ENCODE assay signal across 8 cellular contexts in genomic region chr3:156681003-156681402, GRCh38. TPM values are rescaled to one million over a fixed set of nuclear protein-coding genes. Genes with fewer than 3 reads are reported as not detected.
A peak's percentile ranks its signal among the peaks of the same experiment; 100 is the strongest.
DNase-seq lines count a peak whose midpoint lies in the region; ATAC-seq, FAIRE-seq and TF ChIP-seq lines count a peak whose summit lies in the region.

No MANE protein-coding gene starts in this region.

- H3K9me3 ChIP-seq in iPS-20b (ENCODE audit: insufficient read depth, low read depth, low read length) = no peaks in the 10 kb centered on the region

- peaks cover 16% of the 10 kb centered on the region for H3K4me1 ChIP-seq in iPS-20b (ENCODE audit: insufficient read depth, low read length)

- CTCF ChIA-PET in activated CD8-positive, alpha-beta T cell treated with anti-CD3 and anti-CD28 coated beads, Interleukin-2, amount 10 ng/mL, durations not matched to agents 7 days and 5 days (lab: Charles Lee) = interaction anchor here (2.2 to 10.5 kb wide), 2 partner anchors 9 to 452 kb away, joined by 6 to 140 read pairs; no protein-coding TSS in a partner anchor

- peak overlapping the region; percentile 16 for H3K4me3 Mint-ChIP-seq in activated CD8-positive, alpha-beta T cell treated with anti-CD3 and anti-CD28 coated beads, Interleukin-2, amount 10 ng/mL, durations not matched to agents 7 days and 5 days
- H3K4me3 Mint-ChIP-seq in type B pancreatic cell = peak overlapping the region; percentile 77

- no peak overlapping the region for H3K27ac ChIP-seq in iPS-20b (ENCODE audit: low read length)
- H3K27ac ChIP-seq in substantia nigra (ENCODE audit: low read depth, low read length, poor library complexity, severe bottlenecking) = no peak overlapping the region

- H3K4me1 Mint-ChIP-seq in activated CD8-positive, alpha-beta T cell treated with anti-CD3 and anti-CD28 coated beads, Interleukin-2, amount 10 ng/mL, durations not matched to agents 7 days and 5 days (ENCODE audit: low read depth) = peaks cover 83% of the 10 kb centered on the region
- peaks cover 53% of the 10 kb centered on the region for H3K4me1 Mint-ChIP-seq in type B pancreatic cell (ENCODE audit: unreplicated experiment)

- DNase-seq in AG09319 (ENCODE audit: extremely low read depth, low read depth) (peak; percentile 73), GM18507 (ENCODE audit: extremely low spot score, insufficient read length, low read depth) (no peak), NCI-H1930 (lab: John Stamatoyannopoulos, UW) (peak; percentile 31 to 39), type B pancreatic cell (ENCODE audit: extremely low spot score, unreplicated experiment) (no peak), substantia nigra (lab: John Stamatoyannopoulos, UW) (no peak)
- no peak for DNase-seq in activated CD8-positive, alpha-beta T cell treated with anti-CD3 and anti-CD28 coated beads, Interleukin-2, amount 10 ng/mL, durations not matched to agents 7 days and 5 days

- H3K27me3 ChIP-seq in iPS-20b (ENCODE audit: insufficient read depth, low read length) = peaks cover 4% of the 10 kb centered on the region; the same call in 1 of the 2 replicates

- H3K27ac Mint-ChIP-seq in activated CD8-positive, alpha-beta T cell treated with anti-CD3 and anti-CD28 coated beads, Interleukin-2, amount 10 ng/mL, durations not matched to agents 7 days and 5 days = no peak overlapping the region
- peak overlapping the region; percentile 83 for H3K27ac Mint-ChIP-seq in type B pancreatic cell

- H3K4me3 ChIP-seq in iPS-20b (ENCODE audit: low read length) = no peak overlapping the region

- FAIRE-seq in GM18507 (lab: Jason Lieb, UNC) = peak; percentile 64

- peaks cover 34% of the 10 kb centered on the region for H3K36me3 ChIP-seq in iPS-20b (ENCODE audit: insufficient read depth, low read depth, low read length)

- H3K36me3 Mint-ChIP-seq in activated CD8-positive, alpha-beta T cell treated with anti-CD3 and anti-CD28 coated beads, Interleukin-2, amount 10 ng/mL, durations not matched to agents 7 days and 5 days (ENCODE audit: low read depth) = peaks cover 74% of the 10 kb centered on the region
- peaks cover 32% of the 10 kb centered on the region for H3K36me3 Mint-ChIP-seq in type B pancreatic cell

- H3K9me3 Mint-ChIP-seq in activated CD8-positive, alpha-beta T cell treated with anti-CD3 and anti-CD28 coated beads, Interleukin-2, amount 10 ng/mL, durations not matched to agents 7 days and 5 days (ENCODE audit: insufficient read depth) = no peaks in the 10 kb centered on the region
- H3K9me3 Mint-ChIP-seq in type B pancreatic cell = no peaks in the 10 kb centered on the region

- POLR2A ChIA-PET in activated CD8-positive, alpha-beta T cell treated with anti-CD3 and anti-CD28 coated beads, Interleukin-2, amount 10 ng/mL, durations not matched to agents 7 days and 5 days (lab: Charles Lee) = interaction anchor here (0.6 kb wide), 1 partner anchor 78 kb away, joined by 4 read pairs; no protein-coding TSS in a partner anchor

- ATAC-seq in HG02884 (IDR thresholded peaks at IDR 0.05; ENCODE audit: unreplicated experiment) = peak; percentile 79
- ATAC-seq in activated CD8-positive, alpha-beta T cell treated with anti-CD3 and anti-CD28 coated beads, Interleukin-2, amount 10 ng/mL, durations not matched to agents 7 days and 5 days = no peak

- no peaks in the 10 kb centered on the region for H3K27me3 Mint-ChIP-seq in activated CD8-positive, alpha-beta T cell treated with anti-CD3 and anti-CD28 coated beads, Interleukin-2, amount 10 ng/mL, durations not matched to agents 7 days and 5 days (ENCODE audit: low read depth)
- no peaks in the 10 kb centered on the region for H3K27me3 Mint-ChIP-seq in type B pancreatic cell

- 0 out of 2 replicates have a peak overlapping the region, but pooled peaks have one; percentile 4 for H3K9ac ChIP-seq in iPS-20b (ENCODE audit: low read depth, low read length)

- TF ChIP-seq CTCF in AG09319 (IDR thresholded peaks at IDR 0.05; ENCODE audit: low read depth, low read length) (no peak), type B pancreatic cell (conservative IDR thresholded peaks at IDR 0.05) (no peak)

RNA-seq across cellular contexts. Expression of gene TIPARP, which starts 6.6 kb away (rescaled TPM):
- 10 to 100 TPM; 34.2 to 36.5 TPM for total RNA-seq in activated CD8-positive, alpha-beta T cell treated with anti-CD3 and anti-CD28 coated beads, Interleukin-2, amount 10 ng/mL, durations not matched to agents 7 days and 5 days
- total RNA-seq in type B pancreatic cell (ENCODE audit: low replicate concordance) = 37.5 and 48.1 TPM in 2 replicates

Comparison
In these comparisons a context has a peak if more than half of its experiments do, and no peak if none do; other contexts are left out.
1. DNase-seq: peak in AG09319 (single experiment) and NCI-H1930 (2 of 2); none in GM18507 (single experiment), activated CD8-positive, alpha-beta T cell treated with anti-CD3 and anti-CD28 coated beads, Interleukin-2, amount 10 ng/mL, durations not matched to agents 7 days and 5 days (single experiment), type B pancreatic cell (single experiment) and substantia nigra (0 of 49).